25 cellular contexts compared by ENCODE assay signal in the genomic region with DNA sequence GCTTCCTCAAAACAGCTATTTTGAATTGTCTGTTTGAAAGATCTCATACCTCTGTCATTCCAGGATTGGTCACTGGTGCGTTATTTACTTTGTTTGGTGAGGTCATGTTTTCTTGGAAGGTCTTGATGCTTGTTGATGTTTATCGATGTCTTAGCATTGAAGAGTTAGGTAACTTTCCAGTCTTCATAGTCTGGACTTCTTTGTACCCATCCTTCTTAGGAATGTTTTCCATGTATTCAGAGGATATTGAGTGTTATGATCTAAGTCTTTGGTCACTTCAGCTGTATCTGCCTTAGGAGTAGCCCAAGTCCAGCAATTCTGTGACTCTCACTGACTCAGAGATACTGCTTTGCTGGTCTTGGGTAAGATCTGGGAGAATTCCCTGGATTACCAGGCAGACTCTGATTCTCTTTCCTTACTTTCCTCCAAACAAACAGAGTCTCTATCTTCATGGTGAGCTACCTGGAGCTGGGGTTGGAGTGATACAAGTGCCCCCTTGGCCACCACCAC.
"Had no signal": no experiment of that assay in that cellular context is flagged by ENCODE, and none has a peak within 500 bp of the region (broad histone marks: within the 10 kb centered on the region; RNA-seq: fewer than 3 reads in every experiment).

No MANE protein-coding gene starts in this region.

- ATAC-seq: effector memory CD8-positive, alpha-beta T cell; natural killer cell treated with Interleukin-12 subunit alpha and Interleukin-12 subunit beta and Interleukin-15 and Interleukin-18, amount 100 ng/mL, for 72 hours; stimulated activated naive B cell treated with anti-CD40 and anti-IgM and Interleukin-4, amounts not matched to agents 10 μg/mL and 1 μg/mL and 100 μg/mL, for 72 hours had no signal

- H3K4me1 Mint-ChIP-seq: immature natural killer cell; memory B cell; naive B cell; neural crest cell; stimulated activated naive B cell treated with anti-CD40 and anti-IgM and Interleukin-4, amounts not matched to agents 10 μg/mL and 1 μg/mL and 100 μg/mL, for 72 hours had no signal

- H3K4me3 ChIP-seq: esophagus squamous epithelium, lung, pancreas, right atrium auricular region, sigmoid colon, skin epidermis, spleen, suprapubic skin, transverse colon, vagina had no signal

- H3K9me3 Mint-ChIP-seq: memory B cell, neural crest cell had no signal

- H3K36me3 Mint-ChIP-seq: immature natural killer cell; memory B cell; naive B cell; stimulated activated naive B cell treated with anti-CD40 and anti-IgM and Interleukin-4, amounts not matched to agents 10 μg/mL and 1 μg/mL and 100 μg/mL, for 72 hours had no signal

- H3K27me3 Mint-ChIP-seq: effector memory CD8-positive, alpha-beta T cell; memory B cell; naive B cell; natural killer cell treated with Interleukin-12 subunit alpha and Interleukin-12 subunit beta and Interleukin-15 and Interleukin-18, amount 100 ng/mL, for 72 hours; stimulated activated naive B cell treated with anti-CD40 and anti-IgM and Interleukin-4, amounts not matched to agents 10 μg/mL and 1 μg/mL and 100 μg/mL, for 72 hours; stimulated activated naive CD8-positive, alpha-beta T cell treated with anti-CD3 and anti-CD28 coated beads, Interleukin-15, Interleukin-2, amounts not matched to agents 100 ng/mL and 50 ng/mL, for 24 hours had no signal

- H3K27me3 ChIP-seq: esophagus squamous epithelium, neutrophil, pancreas, right atrium auricular region, sigmoid colon, spleen, suprapubic skin, transverse colon, vagina had no signal

- H3K9me3 ChIP-seq: esophagus squamous epithelium, neutrophil, right atrium auricular region, sigmoid colon, suprapubic skin, transverse colon, vagina had no signal

- DNase-seq: cerebellar nuclear complex; cortex of kidney; effector memory CD8-positive, alpha-beta T cell; erythroblast; esophagus squamous epithelium; hypothalamus; immature natural killer cell; islet precursor cell; kidney glomerular epithelial cell; naive B cell; spleen; stimulated activated naive B cell treated with anti-CD40 and anti-IgM and Interleukin-4, amounts not matched to agents 10 μg/mL and 1 μg/mL and 100 μg/mL, for 72 hours; transverse colon had no signal

- H3K4me3 Mint-ChIP-seq: effector memory CD8-positive, alpha-beta T cell; immature natural killer cell; memory B cell; naive B cell; natural killer cell treated with Interleukin-12 subunit alpha and Interleukin-12 subunit beta and Interleukin-15 and Interleukin-18, amount 100 ng/mL, for 72 hours; neural crest cell; stimulated activated naive B cell treated with anti-CD40 and anti-IgM and Interleukin-4, amounts not matched to agents 10 μg/mL and 1 μg/mL and 100 μg/mL, for 72 hours; stimulated activated naive CD8-positive, alpha-beta T cell treated with anti-CD3 and anti-CD28 coated beads, Interleukin-15, Interleukin-2, amounts not matched to agents 100 ng/mL and 50 ng/mL, for 24 hours had no signal

- H3K27ac ChIP-seq: esophagus squamous epithelium, neutrophil, right atrium auricular region, skin epidermis, spleen, suprapubic skin, transverse colon, vagina had no signal

- H3K36me3 ChIP-seq: esophagus squamous epithelium, neutrophil, pancreas, right atrium auricular region, sigmoid colon, spleen, suprapubic skin, transverse colon, vagina had no signal

- H3K4me1 ChIP-seq: esophagus squamous epithelium, pancreas, right atrium auricular region, spleen, suprapubic skin, transverse colon, vagina had no signal

- H3K27ac Mint-ChIP-seq: effector memory CD8-positive, alpha-beta T cell; immature natural killer cell; memory B cell; naive B cell; natural killer cell treated with Interleukin-12 subunit alpha and Interleukin-12 subunit beta and Interleukin-15 and Interleukin-18, amount 100 ng/mL, for 72 hours; stimulated activated naive B cell treated with anti-CD40 and anti-IgM and Interleukin-4, amounts not matched to agents 10 μg/mL and 1 μg/mL and 100 μg/mL, for 72 hours; stimulated activated naive CD8-positive, alpha-beta T cell treated with anti-CD3 and anti-CD28 coated beads, Interleukin-15, Interleukin-2, amounts not matched to agents 100 ng/mL and 50 ng/mL, for 24 hours had no signal
